23 cellular contexts compared by ENCODE assay signal in genomic region chrX:150648296-150648940, GRCh38. TPM values are rescaled to one million over a fixed set of nuclear protein-coding genes. Genes with fewer than 3 reads are reported as not detected.
DNase-seq lines count a peak whose midpoint lies in the region; ATAC-seq and TF ChIP-seq lines count a peak whose summit lies in the region.
"Had no signal": no experiment of that assay in that cellular context is flagged by ENCODE, and none has a peak within 500 bp of the region (broad histone marks: within the 10 kb centered on the region; RNA-seq: fewer than 3 reads in every experiment).

No MANE protein-coding gene starts in this region.

- H3K4me3 ChIP-seq in HUES6 (ENCODE audit: low read depth, low read length) = no peak overlapping the region
- H3K4me3 ChIP-seq in adrenal gland = no peak overlapping the region
- no peak overlapping the region for H3K4me3 ChIP-seq in rectal smooth muscle tissue (ENCODE audit: low read length)
- H3K4me3 ChIP-seq: body of pancreas, neural progenitor cell, SJSA1, stomach, uterus had no signal

- TF ChIP-seq POLR2A in adrenal gland (IDR thresholded peaks at IDR 0.05) = no peak

- no peaks in the 10 kb centered on the region for H3K27me3 Mint-ChIP-seq in activated naive CD4-positive, alpha-beta T cell treated with anti-CD3 and anti-CD28 coated beads, Interleukin-2, amount 10 ng/mL, durations not matched to agents 7 days and 5 days
- H3K27me3 Mint-ChIP-seq: activated B cell treated with CpG ODN at 0.5 μM for 24 hours, memory B cell had no signal

- no peaks in the 10 kb centered on the region for H3K9me3 Mint-ChIP-seq in activated naive CD4-positive, alpha-beta T cell treated with anti-CD3 and anti-CD28 coated beads, Interleukin-2, amount 10 ng/mL, durations not matched to agents 7 days and 5 days
- H3K9me3 Mint-ChIP-seq: activated B cell treated with CpG ODN at 0.5 μM for 24 hours, memory B cell, neural progenitor cell had no signal

- H3K9me3 ChIP-seq in HUES6 (ENCODE audit: control insufficient read depth, insufficient read depth, low read depth, low read length) = no peaks in the 10 kb centered on the region
- no peaks in the 10 kb centered on the region for H3K9me3 ChIP-seq in adrenal gland (replicated peaks in 1 of 3)
- H3K9me3 ChIP-seq: body of pancreas, SJSA1, stomach, uterus had no signal

- DNase-seq in adrenal gland = no peak
- no peak for DNase-seq in foreskin keratinocyte
- no peak for DNase-seq in activated naive CD4-positive, alpha-beta T cell treated with anti-CD3 and anti-CD28 coated beads, Interleukin-2, amount 10 ng/mL, durations not matched to agents 7 days and 5 days
- DNase-seq in NK-92 treated with Interleukin-12 subunit alpha and Interleukin-12 subunit beta, amount 100 ng/mL, for 24 hours (lab: John Stamatoyannopoulos, UW) = no peak
- DNase-seq: activated B cell treated with CpG ODN at 0.5 μM for 24 hours; activated CD4-positive, alpha-beta T cell treated with anti-CD3 and anti-CD28 coated beads, Interleukin-2, amount 50 U/mL, for 4 hours; activated naive CD4-positive, alpha-beta T cell treated with Interleukin-2 at 50 U/mL for 16 hours; COR-L47; DMS53; MV-4-11; NCI-H1436 treated with DMSO at 0.1 percent for 48 hours; NCI-H2171; RPMI8226; stomach; T-helper 1 cell had no signal

- H3K9ac ChIP-seq in HUES6 (ENCODE audit: low read length) = no peak overlapping the region
- H3K9ac ChIP-seq in rectal smooth muscle tissue (ENCODE audit: low read length) = no peak overlapping the region
- H3K9ac ChIP-seq: neural progenitor cell had no signal

- intact Hi-C loops in adrenal gland (cut with DNase I) = no loop called here

- ATAC-seq in foreskin keratinocyte (peak; percentile 27), GM19395 (IDR thresholded peaks at IDR 0.05; ENCODE audit: unreplicated experiment) (no peak)
- ATAC-seq: body of pancreas had no signal

- no peak overlapping the region for H3K27ac Mint-ChIP-seq in activated naive CD4-positive, alpha-beta T cell treated with anti-CD3 and anti-CD28 coated beads, Interleukin-2, amount 10 ng/mL, durations not matched to agents 7 days and 5 days
- H3K27ac Mint-ChIP-seq: neural progenitor cell had no signal

- TF ChIP-seq CTCF in adrenal gland (IDR thresholded peaks at IDR 0.05) = no peak
- TF ChIP-seq CTCF in foreskin keratinocyte (conservative IDR thresholded peaks at IDR 0.05) = no peak

- H3K4me3 Mint-ChIP-seq in activated naive CD4-positive, alpha-beta T cell treated with anti-CD3 and anti-CD28 coated beads, Interleukin-2, amount 10 ng/mL, durations not matched to agents 7 days and 5 days = no peak overlapping the region
- H3K4me3 Mint-ChIP-seq: activated B cell treated with CpG ODN at 0.5 μM for 24 hours, memory B cell, neural progenitor cell had no signal

- no peaks in the 10 kb centered on the region for H3K27me3 ChIP-seq in HUES6 (ENCODE audit: control insufficient read depth, insufficient read depth, low read length)
- no peaks in the 10 kb centered on the region for H3K27me3 ChIP-seq in adrenal gland
- H3K27me3 ChIP-seq in foreskin keratinocyte = no peaks in the 10 kb centered on the region
- H3K27me3 ChIP-seq in rectal smooth muscle tissue (ENCODE audit: control insufficient read depth, insufficient read depth, low read length) = no peaks in the 10 kb centered on the region
- H3K27me3 ChIP-seq: body of pancreas, neural progenitor cell, SJSA1, stomach, uterus had no signal

- CTCF ChIA-PET in activated naive CD4-positive, alpha-beta T cell treated with anti-CD3 and anti-CD28 coated beads, Interleukin-2, amount 10 ng/mL, durations not matched to agents 7 days and 5 days (lab: Charles Lee) = no interaction called here

- H3K4me1 Mint-ChIP-seq in activated naive CD4-positive, alpha-beta T cell treated with anti-CD3 and anti-CD28 coated beads, Interleukin-2, amount 10 ng/mL, durations not matched to agents 7 days and 5 days = peaks cover 12% of the 10 kb centered on the region
- H3K4me1 Mint-ChIP-seq: activated B cell treated with CpG ODN at 0.5 μM for 24 hours had no signal

- WGBS in adrenal gland, 4 donors = 53 to 79% (median 66%) methylated on average over 4 of the region's 4 CpGs

- H3K27ac ChIP-seq in HUES6 (ENCODE audit: low read depth, low read length) (0 out of 2 replicates have a peak overlapping the region, but pooled peaks have one; percentile 20), adrenal gland (peak overlapping the region; percentile 30 to 65 (median 48)), foreskin keratinocyte (no peak overlapping the region), rectal smooth muscle tissue (ENCODE audit: low read depth, low read length) (peak overlapping the region; percentile 14)
- H3K27ac ChIP-seq: body of pancreas, neural progenitor cell, SJSA1, stomach had no signal

- no peaks in the 10 kb centered on the region for H3K4me1 ChIP-seq in HUES6 (ENCODE audit: control insufficient read depth, insufficient read depth, low read length)
- H3K4me1 ChIP-seq in adrenal gland (replicated peaks in 1 of 2) = no peaks in the 10 kb centered on the region
- no peaks in the 10 kb centered on the region for H3K4me1 ChIP-seq in foreskin keratinocyte
- no peaks in the 10 kb centered on the region for H3K4me1 ChIP-seq in rectal smooth muscle tissue (ENCODE audit: control insufficient read depth, insufficient read depth, low read length)
- H3K4me1 ChIP-seq: body of pancreas, neural progenitor cell, SJSA1, uterus had no signal

- H3K36me3 Mint-ChIP-seq in activated naive CD4-positive, alpha-beta T cell treated with anti-CD3 and anti-CD28 coated beads, Interleukin-2, amount 10 ng/mL, durations not matched to agents 7 days and 5 days = peaks cover 54% of the 10 kb centered on the region

- H3K36me3 ChIP-seq in HUES6 (ENCODE audit: control insufficient read depth, insufficient read depth, low read length) = peaks cover 53% of the 10 kb centered on the region
- H3K36me3 ChIP-seq in adrenal gland (replicated peaks in 1 of 2) = no peaks in the 10 kb centered on the region
- H3K36me3 ChIP-seq in rectal smooth muscle tissue (ENCODE audit: control insufficient read depth, insufficient read depth, low read length) = peaks cover 2% of the 10 kb centered on the region
- H3K36me3 ChIP-seq: neural progenitor cell, SJSA1, uterus had no signal

RNA-seq across cellular contexts. Expression of gene MTMR1, which starts 44.8 kb away (rescaled TPM):
- total RNA-seq in adrenal gland = 10 to 100 TPM in 7 of 8 donors, 1 to 10 TPM in 1; 9.2 to 19.8 (median 14.0) TPM
- 10 to 100 TPM; 10.0 to 19.5 (median 11.7) TPM for polyA plus RNA-seq in adrenal gland
- 48.5 and 50.3 TPM in 2 replicates for total RNA-seq in foreskin keratinocyte
- 13.7 and 15.5 TPM in 2 replicates for polyA plus RNA-seq in foreskin keratinocyte
